Comparison of ENCODE assay signal across 2 cellular contexts in the genomic region with DNA sequence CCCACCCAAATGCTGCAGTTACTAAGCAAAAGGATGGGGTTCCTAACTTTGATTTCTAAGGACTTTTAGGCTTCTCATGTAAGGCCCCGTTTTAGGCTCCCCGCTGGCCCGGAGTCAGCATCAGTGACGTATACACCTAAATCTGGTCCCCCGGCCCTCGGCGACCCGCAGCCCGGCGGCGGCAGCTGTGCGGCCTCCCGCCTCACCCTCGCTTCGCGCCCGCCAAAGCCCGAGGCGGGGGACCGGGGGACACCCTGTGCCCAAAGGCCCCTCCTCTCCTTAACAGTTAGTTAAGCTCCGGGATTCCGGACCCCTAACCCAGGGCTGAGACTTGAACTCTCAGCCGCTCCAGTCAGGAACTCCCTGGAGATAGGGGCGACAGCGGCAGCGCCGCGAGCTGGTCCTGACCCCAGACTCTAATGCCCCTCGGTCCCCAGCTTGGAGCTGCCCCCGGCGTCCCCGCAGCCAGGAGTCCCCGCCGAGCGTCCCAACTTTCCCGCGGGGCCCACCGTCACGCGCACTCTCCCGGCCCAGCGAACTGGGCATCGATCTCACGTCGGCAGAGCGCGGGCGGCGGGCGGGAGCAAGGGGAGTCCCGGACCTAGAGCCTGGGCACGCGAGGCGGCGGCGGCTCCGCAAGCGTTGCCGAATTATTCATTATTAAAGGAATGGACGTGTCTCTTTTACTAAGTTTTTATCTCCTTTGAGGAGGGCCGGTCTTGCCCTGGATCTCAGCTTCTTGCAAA.
TF ChIP-seq lines count a peak whose summit lies in the region.

No MANE protein-coding gene starts in this region.

TF ChIP-seq in HCT116, 20 proteins besides CTCF, POLR2A, EP300 and RAD21:
- TF ChIP-seq, protein P1, sequence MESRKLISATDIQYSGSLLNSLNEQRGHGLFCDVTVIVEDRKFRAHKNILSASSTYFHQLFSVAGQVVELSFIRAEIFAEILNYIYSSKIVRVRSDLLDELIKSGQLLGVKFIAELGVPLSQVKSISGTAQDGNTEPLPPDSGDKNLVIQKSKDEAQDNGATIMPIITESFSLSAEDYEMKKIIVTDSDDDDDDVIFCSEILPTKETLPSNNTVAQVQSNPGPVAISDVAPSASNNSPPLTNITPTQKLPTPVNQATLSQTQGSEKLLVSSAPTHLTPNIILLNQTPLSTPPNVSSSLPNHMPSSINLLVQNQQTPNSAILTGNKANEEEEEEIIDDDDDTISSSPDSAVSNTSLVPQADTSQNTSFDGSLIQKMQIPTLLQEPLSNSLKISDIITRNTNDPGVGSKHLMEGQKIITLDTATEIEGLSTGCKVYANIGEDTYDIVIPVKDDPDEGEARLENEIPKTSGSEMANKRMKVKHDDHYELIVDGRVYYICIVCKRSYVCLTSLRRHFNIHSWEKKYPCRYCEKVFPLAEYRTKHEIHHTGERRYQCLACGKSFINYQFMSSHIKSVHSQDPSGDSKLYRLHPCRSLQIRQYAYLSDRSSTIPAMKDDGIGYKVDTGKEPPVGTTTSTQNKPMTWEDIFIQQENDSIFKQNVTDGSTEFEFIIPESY (IDR thresholded peaks at IDR 0.05; ENCODE audit: extremely low read depth, insufficient replicate concordance, low read length): no peak
- TF ChIP-seq EZH2 (IDR thresholded peaks at IDR 0.05) (no peak), CEBPB (IDR thresholded peaks at IDR 0.05; ENCODE audit: low read depth) (no peak), ZFX (IDR thresholded peaks at IDR 0.05) (no peak), EGR1 (IDR thresholded peaks at IDR 0.05; ENCODE audit: low read depth) (no peak), ZNF274 (IDR thresholded peaks at IDR 0.05; ENCODE audit: low read depth, low read length) (no peak), JUND (IDR thresholded peaks at IDR 0.05) (no peak), CBX3 (IDR thresholded peaks at IDR 0.05; ENCODE audit: low read depth) (no peak), FOSL1 (IDR thresholded peaks at IDR 0.05; ENCODE audit: low read depth) (no peak), TCF7L2 (IDR thresholded peaks at IDR 0.05; ENCODE audit: borderline replicate concordance, extremely low read depth, insufficient read depth, insufficient read length) (no peak)
- TF ChIP-seq, protein P2, sequence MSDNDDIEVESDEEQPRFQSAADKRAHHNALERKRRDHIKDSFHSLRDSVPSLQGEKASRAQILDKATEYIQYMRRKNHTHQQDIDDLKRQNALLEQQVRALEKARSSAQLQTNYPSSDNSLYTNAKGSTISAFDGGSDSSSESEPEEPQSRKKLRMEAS (IDR thresholded peaks at IDR 0.05): no peak
- TF ChIP-seq, protein P3, sequence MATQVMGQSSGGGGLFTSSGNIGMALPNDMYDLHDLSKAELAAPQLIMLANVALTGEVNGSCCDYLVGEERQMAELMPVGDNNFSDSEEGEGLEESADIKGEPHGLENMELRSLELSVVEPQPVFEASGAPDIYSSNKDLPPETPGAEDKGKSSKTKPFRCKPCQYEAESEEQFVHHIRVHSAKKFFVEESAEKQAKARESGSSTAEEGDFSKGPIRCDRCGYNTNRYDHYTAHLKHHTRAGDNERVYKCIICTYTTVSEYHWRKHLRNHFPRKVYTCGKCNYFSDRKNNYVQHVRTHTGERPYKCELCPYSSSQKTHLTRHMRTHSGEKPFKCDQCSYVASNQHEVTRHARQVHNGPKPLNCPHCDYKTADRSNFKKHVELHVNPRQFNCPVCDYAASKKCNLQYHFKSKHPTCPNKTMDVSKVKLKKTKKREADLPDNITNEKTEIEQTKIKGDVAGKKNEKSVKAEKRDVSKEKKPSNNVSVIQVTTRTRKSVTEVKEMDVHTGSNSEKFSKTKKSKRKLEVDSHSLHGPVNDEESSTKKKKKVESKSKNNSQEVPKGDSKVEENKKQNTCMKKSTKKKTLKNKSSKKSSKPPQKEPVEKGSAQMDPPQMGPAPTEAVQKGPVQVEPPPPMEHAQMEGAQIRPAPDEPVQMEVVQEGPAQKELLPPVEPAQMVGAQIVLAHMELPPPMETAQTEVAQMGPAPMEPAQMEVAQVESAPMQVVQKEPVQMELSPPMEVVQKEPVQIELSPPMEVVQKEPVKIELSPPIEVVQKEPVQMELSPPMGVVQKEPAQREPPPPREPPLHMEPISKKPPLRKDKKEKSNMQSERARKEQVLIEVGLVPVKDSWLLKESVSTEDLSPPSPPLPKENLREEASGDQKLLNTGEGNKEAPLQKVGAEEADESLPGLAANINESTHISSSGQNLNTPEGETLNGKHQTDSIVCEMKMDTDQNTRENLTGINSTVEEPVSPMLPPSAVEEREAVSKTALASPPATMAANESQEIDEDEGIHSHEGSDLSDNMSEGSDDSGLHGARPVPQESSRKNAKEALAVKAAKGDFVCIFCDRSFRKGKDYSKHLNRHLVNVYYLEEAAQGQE (IDR thresholded peaks at IDR 0.05; ENCODE audit: low read depth): no peak
- TF ChIP-seq, protein P4, sequence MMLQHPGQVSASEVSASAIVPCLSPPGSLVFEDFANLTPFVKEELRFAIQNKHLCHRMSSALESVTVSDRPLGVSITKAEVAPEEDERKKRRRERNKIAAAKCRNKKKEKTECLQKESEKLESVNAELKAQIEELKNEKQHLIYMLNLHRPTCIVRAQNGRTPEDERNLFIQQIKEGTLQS (IDR thresholded peaks at IDR 0.05): no peak

TF ChIP-seq in H1, 55 proteins besides CTCF, POLR2A, EP300 and RAD21:
- peak; percentile 25 for TF ChIP-seq ASH2L (IDR thresholded peaks at IDR 0.05; ENCODE audit: low read length)
- TF ChIP-seq, protein P5, sequence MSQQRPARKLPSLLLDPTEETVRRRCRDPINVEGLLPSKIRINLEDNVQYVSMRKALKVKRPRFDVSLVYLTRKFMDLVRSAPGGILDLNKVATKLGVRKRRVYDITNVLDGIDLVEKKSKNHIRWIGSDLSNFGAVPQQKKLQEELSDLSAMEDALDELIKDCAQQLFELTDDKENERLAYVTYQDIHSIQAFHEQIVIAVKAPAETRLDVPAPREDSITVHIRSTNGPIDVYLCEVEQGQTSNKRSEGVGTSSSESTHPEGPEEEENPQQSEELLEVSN (IDR thresholded peaks at IDR 0.05): peak; percentile 51; the same call in 1 of the 2 replicates
- TF ChIP-seq EZH2 (IDR thresholded peaks at IDR 0.05; ENCODE audit: low read depth, low read length, severe bottlenecking): peak; percentile 84
- no peak for TF ChIP-seq POLR2AphosphoS5 (IDR thresholded peaks at IDR 0.05; ENCODE audit: low read depth, low read length)
- TF ChIP-seq RBBP5 (IDR thresholded peaks at IDR 0.05; ENCODE audit: borderline replicate concordance, low read depth, low read length): peak; percentile 29
- peak; percentile 66 for TF ChIP-seq SUZ12 (IDR thresholded peaks at IDR 0.05; ENCODE audit: low read length)
- TF ChIP-seq, protein P6, sequence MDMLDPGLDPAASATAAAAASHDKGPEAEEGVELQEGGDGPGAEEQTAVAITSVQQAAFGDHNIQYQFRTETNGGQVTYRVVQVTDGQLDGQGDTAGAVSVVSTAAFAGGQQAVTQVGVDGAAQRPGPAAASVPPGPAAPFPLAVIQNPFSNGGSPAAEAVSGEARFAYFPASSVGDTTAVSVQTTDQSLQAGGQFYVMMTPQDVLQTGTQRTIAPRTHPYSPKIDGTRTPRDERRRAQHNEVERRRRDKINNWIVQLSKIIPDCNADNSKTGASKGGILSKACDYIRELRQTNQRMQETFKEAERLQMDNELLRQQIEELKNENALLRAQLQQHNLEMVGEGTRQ (IDR thresholded peaks at IDR 0.05; ENCODE audit: low read length): no peak
